ENCODE assay signal across 32 cellular contexts in genomic region chr4:166680801-166681200, GRCh38.
"Had no signal": no experiment of that assay in that cellular context is flagged by ENCODE, and none has a peak within 500 bp of the region (broad histone marks: within the 10 kb centered on the region; RNA-seq: fewer than 3 reads in every experiment).

No MANE protein-coding gene starts in this region.

- H3K9me3 Mint-ChIP-seq: nephron, neural crest cell had no signal

- H3K9me3 ChIP-seq: lower lobe of right lung, mucosa of descending colon, pancreas, prostate gland, spleen, tibial nerve, upper lobe of left lung had no signal

- H3K27ac Mint-ChIP-seq: naive thymus-derived CD4-positive, alpha-beta T cell; nephron; stimulated activated memory B cell treated with anti-CD40 and anti-IgM and Interleukin-4, amounts not matched to agents 10 μg/mL and 1 μg/mL and 100 μg/mL, for 72 hours; stimulated activated naive CD8-positive, alpha-beta T cell treated with anti-CD3 and anti-CD28 coated beads, Interleukin-15, amount 100 ng/mL, for 72 hours had no signal

- H3K4me3 Mint-ChIP-seq: naive thymus-derived CD4-positive, alpha-beta T cell; nephron; neural crest cell; stimulated activated memory B cell treated with anti-CD40 and anti-IgM and Interleukin-4, amounts not matched to agents 10 μg/mL and 1 μg/mL and 100 μg/mL, for 72 hours; stimulated activated naive CD8-positive, alpha-beta T cell treated with anti-CD3 and anti-CD28 coated beads, Interleukin-15, amount 100 ng/mL, for 72 hours had no signal

- H3K27ac ChIP-seq: heart right ventricle, left lung, lower lobe of right lung, pancreas, prostate gland, skin epidermis, spleen, tibial nerve, upper lobe of left lung had no signal

- H3K27me3 ChIP-seq: heart right ventricle, left lung, pancreas, spleen, tibial nerve, upper lobe of left lung had no signal

- H3K4me3 ChIP-seq: heart right ventricle, left lung, lower lobe of right lung, mucosa of descending colon, pancreas, prostate gland, skin epidermis, spleen, tibial nerve, upper lobe of left lung had no signal

- H3K36me3 Mint-ChIP-seq: naive thymus-derived CD4-positive, alpha-beta T cell; stimulated activated memory B cell treated with anti-CD40 and anti-IgM and Interleukin-4, amounts not matched to agents 10 μg/mL and 1 μg/mL and 100 μg/mL, for 72 hours had no signal

- H3K4me1 ChIP-seq: heart right ventricle, left lung, lower lobe of right lung, pancreas, prostate gland, spleen, tibial nerve, upper lobe of left lung had no signal

- H3K36me3 ChIP-seq: heart right ventricle, left lung, lower lobe of right lung, pancreas, prostate gland, spleen, tibial nerve, upper lobe of left lung had no signal

- H3K4me1 Mint-ChIP-seq: naive thymus-derived CD4-positive, alpha-beta T cell; neural crest cell; stimulated activated memory B cell treated with anti-CD40 and anti-IgM and Interleukin-4, amounts not matched to agents 10 μg/mL and 1 μg/mL and 100 μg/mL, for 72 hours; stimulated activated naive CD8-positive, alpha-beta T cell treated with anti-CD3 and anti-CD28 coated beads, Interleukin-15, amount 100 ng/mL, for 72 hours had no signal

- DNase-seq: heart right ventricle; hippocampal formation; kidney; left colon; left lung; lower lobe of right lung; mammary epithelial cell; mesendoderm; midbrain; mucosa of descending colon; naive thymus-derived CD4-positive, alpha-beta T cell; nucleus accumbens; pancreas; posterior cingulate gyrus; retina; right cardiac atrium; spleen; stimulated activated CD4-positive, alpha-beta T cell treated with anti-CD3 and anti-CD28 coated beads, Interleukin-1b, Interleukin-23, amount 100 ng/mL, for 48 hours; stimulated activated CD4-positive, alpha-beta T cell treated with anti-CD3 and anti-CD28 coated beads, Interleukin-2, amount 100 ng/mL, for 48 hours; stimulated activated CD4-positive, alpha-beta T cell treated with anti-CD3 and anti-CD28 coated beads, Interleukin-4, amount 100 ng/mL, for 4 hours; stimulated activated CD8-positive, alpha-beta memory T cell treated with anti-CD3 and anti-CD28 coated beads, Interleukin-4, amount 100 ng/mL, for 48 hours; stimulated activated naive CD4-positive, alpha-beta T cell treated with Interleukin-2 at 50 U/mL for 16 hours; stimulated activated naive CD8-positive, alpha-beta T cell treated with anti-CD3 and anti-CD28 coated beads, Interleukin-15, amount 100 ng/mL, for 72 hours; substantia nigra; upper lobe of left lung had no signal

- ATAC-seq: heart right ventricle; left colon; left lung; lower lobe of right lung; mucosa of descending colon; naive thymus-derived CD4-positive, alpha-beta T cell; pancreas; right cardiac atrium; sciatic nerve; stimulated activated memory B cell treated with anti-CD40 and anti-IgM and Interleukin-4, amounts not matched to agents 10 μg/mL and 1 μg/mL and 100 μg/mL, for 72 hours; stimulated activated naive CD8-positive, alpha-beta T cell treated with anti-CD3 and anti-CD28 coated beads, Interleukin-15, amount 100 ng/mL, for 72 hours had no signal

- H3K27me3 Mint-ChIP-seq: naive thymus-derived CD4-positive, alpha-beta T cell; stimulated activated memory B cell treated with anti-CD40 and anti-IgM and Interleukin-4, amounts not matched to agents 10 μg/mL and 1 μg/mL and 100 μg/mL, for 72 hours; stimulated activated naive CD8-positive, alpha-beta T cell treated with anti-CD3 and anti-CD28 coated beads, Interleukin-15, amount 100 ng/mL, for 72 hours had no signal
